ENCODE assay signal across 9 cellular contexts in the genomic region with DNA sequence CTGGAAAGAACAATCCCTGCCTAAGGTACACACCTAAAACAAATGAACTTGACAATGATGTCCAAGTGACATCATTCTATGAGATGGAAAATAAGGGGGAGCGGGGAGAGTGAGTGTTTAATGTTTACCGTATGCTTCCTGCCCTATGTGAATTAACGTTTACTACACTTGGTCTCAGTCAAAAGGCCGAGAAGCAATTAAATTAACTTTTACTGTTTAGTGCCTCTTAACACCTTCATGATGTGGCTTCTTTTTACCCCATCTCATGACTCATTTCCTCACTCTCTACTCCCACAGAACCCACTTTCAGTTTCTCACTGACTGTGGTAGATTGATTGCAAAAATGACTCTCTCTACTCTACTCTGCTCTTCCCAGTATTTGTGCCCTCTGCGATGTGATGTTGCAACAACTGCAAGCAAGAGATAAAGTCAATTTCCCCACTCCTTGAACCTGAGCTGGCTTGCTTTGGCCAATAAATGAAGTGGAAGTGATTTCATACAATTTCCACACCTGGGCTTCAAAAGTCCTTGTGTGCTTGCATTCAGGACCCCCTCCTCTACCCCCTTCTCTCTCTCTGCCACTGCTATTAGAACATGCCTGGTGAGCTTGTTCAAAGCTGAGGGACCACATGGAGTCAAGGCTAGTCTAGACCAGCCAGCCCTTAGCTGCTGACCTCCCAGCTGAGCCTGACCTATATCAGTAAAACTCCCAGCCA. TPM values are rescaled to one million over a fixed set of nuclear protein-coding genes. Genes with fewer than 3 reads are reported as not detected.
DNase-seq lines count a peak whose midpoint lies in the region; ATAC-seq and TF ChIP-seq lines count a peak whose summit lies in the region.
"Had no signal": no experiment of that assay in that cellular context is flagged by ENCODE, and none has a peak within 500 bp of the region (broad histone marks: within the 10 kb centered on the region; RNA-seq: fewer than 3 reads in every experiment).

No MANE protein-coding gene starts in this region.

- H3K23ac ChIP-seq in H9 (ENCODE audit: insufficient read length, low read depth, low read length): no peak overlapping the region

- H3K9me3 ChIP-seq in H9 (ENCODE audit: control insufficient read depth, low read depth, low read length) (no peaks in the 10 kb centered on the region), lung (ENCODE audit: control insufficient read depth in 2 of 2, insufficient read depth in 1 of 2, low read length in 1 of 2) (peaks cover 0 to 4% of the 10 kb centered on the region in 2 donors), endodermal cell (ENCODE audit: control insufficient read depth, low read length) (no peaks in the 10 kb centered on the region)
- H3K9me3 ChIP-seq: adrenal gland had no signal

- peak; percentile 97 for ATAC-seq in activated CD4-positive, alpha-beta T cell treated with anti-CD3 and anti-CD28 coated beads for 36 hours
- peak; percentile 96 for ATAC-seq in activated T-cell treated with anti-CD3 and anti-CD28 coated beads, Interleukin-2, amount 50 U/mL, for 4 hours
- peak; percentile 88 for ATAC-seq in lung (ENCODE audit: insufficient read depth, low FRiP score)

- H3K23me2 ChIP-seq in H9 (ENCODE audit: insufficient read length, low read depth, low read length, poor library complexity, severe bottlenecking): no peaks in the 10 kb centered on the region

- H3K27ac Mint-ChIP-seq in activated CD4-positive, alpha-beta T cell treated with anti-CD3 and anti-CD28 coated beads for 36 hours: peak overlapping the region; percentile 8
- H3K27ac Mint-ChIP-seq in H9: no peak overlapping the region
- no peak overlapping the region for H3K27ac Mint-ChIP-seq in endodermal cell

- H3T11ph ChIP-seq in H9 (ENCODE audit: low read length): no peak overlapping the region

- no peaks in the 10 kb centered on the region for H3K4me1 ChIP-seq in H9 (ENCODE audit: insufficient read depth, low read length)
- H3K4me1 ChIP-seq in lung (ENCODE audit: control insufficient read depth in 2 of 2, insufficient read depth in 2 of 2, low read length in 2 of 2): peaks cover 0 to 2% of the 10 kb centered on the region in 2 donors
- no peaks in the 10 kb centered on the region for H3K4me1 ChIP-seq in endodermal cell (ENCODE audit: control insufficient read depth, insufficient read depth, low read length)
- H3K4me1 ChIP-seq: adrenal gland had no signal

- H3K18ac ChIP-seq in H9 (ENCODE audit: insufficient read length, low read depth, low read length): no peak overlapping the region

- no peak overlapping the region for H4K8ac ChIP-seq in H9 (replicated peaks; ENCODE audit: insufficient read length, low read depth, low read length)

- H3K4me2 ChIP-seq in H9 (ENCODE audit: insufficient read depth, insufficient read length, low read length): no peak overlapping the region

- H3K9ac ChIP-seq in H9 (ENCODE audit: extremely low read depth, insufficient read length, low read length): no peak overlapping the region
- H3K9ac ChIP-seq in endodermal cell (ENCODE audit: extremely low read depth, low read length, poor library complexity, severe bottlenecking): no peak overlapping the region

- no peaks in the 10 kb centered on the region for H3K79me2 ChIP-seq in H9 (ENCODE audit: insufficient read depth, low read length)

- no peak overlapping the region for H2BK20ac ChIP-seq in H9 (ENCODE audit: low read depth, low read length, poor library complexity, severe bottlenecking)

- no peak overlapping the region for H2BK5ac ChIP-seq in H9 (ENCODE audit: insufficient read length, low read length)

- H3K4me1 Mint-ChIP-seq in activated CD4-positive, alpha-beta T cell treated with anti-CD3 and anti-CD28 coated beads for 36 hours: peaks cover 21% of the 10 kb centered on the region
- H3K4me1 Mint-ChIP-seq in H9 (no peaks in the 10 kb centered on the region), endodermal cell (no peaks in the 10 kb centered on the region)
- H3K4me1 Mint-ChIP-seq in activated T-cell treated with anti-CD3 and anti-CD28 coated beads, Interleukin-2, amount 50 U/mL, for 4 hours (ENCODE audit: low read depth): peaks cover 22% of the 10 kb centered on the region

- TF ChIP-seq CTCF in H9 (conservative IDR thresholded peaks at IDR 0.05) (no peak), LNCaP clone FGC (IDR thresholded peaks at IDR 0.05; ENCODE audit: control insufficient read depth, extremely low read depth, insufficient read depth) (no peak), lung (IDR thresholded peaks at IDR 0.05; ENCODE audit: control extremely low read depth, extremely low read depth) (no peak), endodermal cell (conservative IDR thresholded peaks at IDR 0.05) (no peak)

- H2BK15ac ChIP-seq in H9 (ENCODE audit: low read depth, low read length): no peak overlapping the region

- peak overlapping the region; percentile 63 for H4K5ac ChIP-seq in H9 (ENCODE audit: insufficient read length, low read depth, low read length)

- peaks cover 45% of the 10 kb centered on the region for H3K27me3 Mint-ChIP-seq in activated CD4-positive, alpha-beta T cell treated with anti-CD3 and anti-CD28 coated beads for 36 hours
- H3K27me3 Mint-ChIP-seq in H9 (ENCODE audit: low read depth) (peaks cover 55% of the 10 kb centered on the region), endodermal cell (ENCODE audit: insufficient read depth) (peaks cover 65% of the 10 kb centered on the region)
- H3K27me3 Mint-ChIP-seq in activated T-cell treated with anti-CD3 and anti-CD28 coated beads, Interleukin-2, amount 50 U/mL, for 4 hours (ENCODE audit: low read depth): peaks cover 38% of the 10 kb centered on the region

- H3K36me3 ChIP-seq in lung (ENCODE audit: control insufficient read depth in 2 of 2, insufficient read depth in 2 of 2, low read length in 2 of 2) (no peaks in the 10 kb centered on the region), endodermal cell (ENCODE audit: control insufficient read depth, insufficient read depth, low read length) (no peaks in the 10 kb centered on the region)
- H3K36me3 ChIP-seq: adrenal gland had no signal

- H3K9me3 Mint-ChIP-seq in activated CD4-positive, alpha-beta T cell treated with anti-CD3 and anti-CD28 coated beads for 36 hours (ENCODE audit: low read depth): peaks cover 4% of the 10 kb centered on the region
- H3K9me3 Mint-ChIP-seq in H9: no peaks in the 10 kb centered on the region
- H3K9me3 Mint-ChIP-seq in activated T-cell treated with anti-CD3 and anti-CD28 coated beads, Interleukin-2, amount 50 U/mL, for 4 hours: peaks cover 6% of the 10 kb centered on the region
- H3K9me3 Mint-ChIP-seq in endodermal cell: peaks cover 1% of the 10 kb centered on the region

- CTCF ChIA-PET in activated CD4-positive, alpha-beta T cell treated with anti-CD3 and anti-CD28 coated beads for 36 hours (lab: Charles Lee): interaction anchor here (1.3 to 4.2 kb wide), 2 partner anchors 12 to 17 kb away, joined by 4 to 15 read pairs; no protein-coding TSS in a partner anchor

- H4K20me1 ChIP-seq in H9 (ENCODE audit: control insufficient read depth, insufficient read depth, insufficient read length): no peaks in the 10 kb centered on the region

- H2BK120ac ChIP-seq in H9 (ENCODE audit: low read depth, low read length, poor library complexity, severe bottlenecking): no peak overlapping the region

- WGBS in H9 (ENCODE audit: extremely low coverage, insufficient read length, low lambda C conversion rate): no CpG with 5 or more reads among the region's 5 CpGs
- WGBS in lung, 2 donors: 5 to 16% methylated on average over 5 of the region's 5 CpGs
- 41 to 67% methylated on average over 3 to 5 of the region's 5 CpGs for WGBS in endodermal cell (ENCODE audit: insufficient coverage in 1 of 2, insufficient read length in 1 of 2), 2 experiments

- no peak overlapping the region for H3K14ac ChIP-seq in H9 (ENCODE audit: insufficient read depth, low read length)

- no peak overlapping the region for H2AK5ac ChIP-seq in H9 (ENCODE audit: insufficient read length, low read length)

- H2AFZ ChIP-seq in H9 (ENCODE audit: low read length): no peak overlapping the region

- H3K27ac ChIP-seq in H9 (ENCODE audit: insufficient read length, low read depth, low read length) (no peak overlapping the region), lung (ENCODE audit: low read depth in 1 of 2, low read length in 1 of 2) (no peak overlapping the region), endodermal cell (ENCODE audit: low read depth, low read length) (no peak overlapping the region)

- intact Hi-C loops in activated CD4-positive, alpha-beta T cell treated with anti-CD3 and anti-CD28 coated beads for 36 hours (cut with DNase I, micrococcal nuclease): loop anchor here (1.0 to 5.0 kb wide), 9 partner anchors 11 to 698 kb away; a partner anchor contains a TSS

- H3K27me3 ChIP-seq in H9 (ENCODE audit: insufficient read depth, low read length) (no peaks in the 10 kb centered on the region; the same call in 1 of the 2 replicates), lung (ENCODE audit: control insufficient read depth, insufficient read depth) (peaks cover 6% of the 10 kb centered on the region), endodermal cell (ENCODE audit: control insufficient read depth, insufficient read depth, low read length, poor library complexity, severe bottlenecking) (peaks cover 70% of the 10 kb centered on the region)
- H3K27me3 ChIP-seq: adrenal gland had no signal

- no peak overlapping the region for H2BK12ac ChIP-seq in H9 (ENCODE audit: insufficient read length, low read depth, low read length)

- H3K4me3 ChIP-seq in LNCaP clone FGC (ENCODE audit: low read depth, low read length) (no peak overlapping the region), lung (no peak overlapping the region), endodermal cell (ENCODE audit: low read length) (no peak overlapping the region)
- H3K4me3 ChIP-seq: adrenal gland had no signal

- H3K36me3 Mint-ChIP-seq in activated CD4-positive, alpha-beta T cell treated with anti-CD3 and anti-CD28 coated beads for 36 hours (ENCODE audit: low read depth): no peaks in the 10 kb centered on the region
- H3K36me3 Mint-ChIP-seq in H9 (ENCODE audit: insufficient read depth in 1 of 3, low read depth in 3 of 3) (no peaks in the 10 kb centered on the region), endodermal cell (ENCODE audit: low read depth) (no peaks in the 10 kb centered on the region)
- no peaks in the 10 kb centered on the region for H3K36me3 Mint-ChIP-seq in activated T-cell treated with anti-CD3 and anti-CD28 coated beads, Interleukin-2, amount 50 U/mL, for 4 hours (ENCODE audit: insufficient read depth)

- POLR2A ChIA-PET in activated CD4-positive, alpha-beta T cell treated with anti-CD3 and anti-CD28 coated beads for 36 hours (lab: Charles Lee): no interaction called here

- H3K79me1 ChIP-seq in H9 (ENCODE audit: insufficient read depth, low read depth, low read length, poor library complexity, severe bottlenecking): no peaks in the 10 kb centered on the region

- no peak overlapping the region for H3K56ac ChIP-seq in H9 (ENCODE audit: insufficient read length, low read depth, low read length)

- H3K4me3 Mint-ChIP-seq in activated CD4-positive, alpha-beta T cell treated with anti-CD3 and anti-CD28 coated beads for 36 hours: peak overlapping the region; percentile 7
- H3K4me3 Mint-ChIP-seq in H9 (no peak overlapping the region), endodermal cell (no peak overlapping the region)
- no peak overlapping the region for H3K4me3 Mint-ChIP-seq in activated T-cell treated with anti-CD3 and anti-CD28 coated beads, Interleukin-2, amount 50 U/mL, for 4 hours

- H3K4ac ChIP-seq in H9 (ENCODE audit: low read depth, low read length): no peak overlapping the region

- DNase-seq in activated CD4-positive, alpha-beta T cell treated with anti-CD3 and anti-CD28 coated beads for 36 hours: peak; percentile 58
- no peak for DNase-seq in activated CD4-positive, alpha-beta T cell treated with anti-CD3 and anti-CD28 coated beads, Interleukin-2, amount 50 U/mL, for 1 hour
- DNase-seq in H9: no peak
- peak; percentile 35 for DNase-seq in LNCaP clone FGC (ENCODE audit: low read depth)
- no peak for DNase-seq in activated T-cell treated with anti-CD3 and anti-CD28 coated beads, Interleukin-2, amount 50 U/mL, for 4 hours
- DNase-seq in lung (ENCODE audit: low spot score): no peak
- no peak for DNase-seq in epidermal melanocyte (ENCODE audit: insufficient read length, low spot score)
- DNase-seq in endodermal cell: no peak

- H4K91ac ChIP-seq in H9 (ENCODE audit: insufficient read length, low read depth, low read length): no peak overlapping the region

RNA-seq across cellular contexts. Expression of a gene that starts 11.6 kb away (rescaled TPM):
- 10 to 100 TPM; 41.9 to 42.3 TPM for total RNA-seq in activated CD4-positive, alpha-beta T cell treated with anti-CD3 and anti-CD28 coated beads for 36 hours
- total RNA-seq in H9 (2021): 18.8 and 22.2 TPM in 2 replicates
- total RNA-seq in activated T-cell treated with anti-CD3 and anti-CD28 coated beads, Interleukin-2, amount 50 U/mL, for 4 hours: 10 to 100 TPM; 43.1 to 59.1 (median 58.0) TPM
- 10 to 100 TPM; 42.8 to 43.7 TPM for total RNA-seq in lung
- 10 to 100 TPM; 22.6 to 23.6 TPM for polyA plus RNA-seq in lung
- 10 to 100 TPM in 1 of 2 donors, 1 to 10 TPM in 1; 9.3 to 13.9 TPM for total RNA-seq in endodermal cell
- polyA plus RNA-seq in endodermal cell (2013, experiment 1 of 2): 26.4 TPM
- 26.4 TPM for polyA plus RNA-seq in endodermal cell (2013, experiment 2 of 2)

Comparison
In these comparisons a context has a peak if more than half of its experiments do, and no peak if none do; other contexts are left out.
1. DNase-seq: peak in activated CD4-positive, alpha-beta T cell treated with anti-CD3 and anti-CD28 coated beads for 36 hours (single experiment) and LNCaP clone FGC (single experiment); none in activated CD4-positive, alpha-beta T cell treated with anti-CD3 and anti-CD28 coated beads, Interleukin-2, amount 50 U/mL, for 1 hour (single experiment), H9 (single experiment), activated T-cell treated with anti-CD3 and anti-CD28 coated beads, Interleukin-2, amount 50 U/mL, for 4 hours (single experiment), lung (single experiment), epidermal melanocyte (single experiment) and endodermal cell (single experiment).
2. Peak in every context shown above with its lines, with median percentiles within 50 percentile points of each other: ATAC-seq.